In genomic region chr17:37069087-37069486, GRCh38 we compare ENCODE assay signal across 27 cellular contexts.
"Had no signal": no experiment of that assay in that cellular context is flagged by ENCODE, and none has a peak within 500 bp of the region (broad histone marks: within the 10 kb centered on the region; RNA-seq: fewer than 3 reads in every experiment).

No MANE protein-coding gene starts in this region.

- H3K4me3 Mint-ChIP-seq: immature natural killer cell; memory B cell; natural killer cell treated with Interleukin-12 subunit alpha and Interleukin-12 subunit beta and Interleukin-15 and Interleukin-18, amount 100 ng/mL, for 72 hours; neural crest cell; stimulated activated effector memory CD8-positive, alpha-beta T cell treated with anti-CD3 and anti-CD28 coated beads, Interleukin-12 subunit alpha, Interleukin-12 subunit beta, amount 100 ng/mL, for 72 hours had no signal

- H3K9ac ChIP-seq: parathyroid adenoma had no signal

- H3K4me1 ChIP-seq: lower lobe of right lung, thyroid gland had no signal

- H3K27ac ChIP-seq: coronary artery, esophagus squamous epithelium, lower lobe of right lung, neutrophil, parathyroid adenoma, thyroid gland had no signal

- H3K27me3 ChIP-seq: thyroid gland had no signal

- H3K4me1 Mint-ChIP-seq: immature natural killer cell, memory B cell, naive B cell had no signal

- FAIRE-seq: endometrium had no signal

- DNase-seq: dermis blood vessel endothelial cell; effector memory CD4-positive, alpha-beta T cell; erythroblast; esophagus squamous epithelium; foreskin melanocyte; hypothalamus; immature natural killer cell; islet precursor cell; kidney glomerular epithelial cell; left ventricle myocardium superior; lower lobe of right lung; naive B cell; stimulated activated CD4-positive, alpha-beta T cell treated with anti-CD3 and anti-CD28 coated beads, Interleukin-2, amount 100 ng/mL, for 24 hours; stimulated activated CD4-positive, alpha-beta T cell treated with anti-CD3 and anti-CD28 coated beads, Interleukin-4, amount 100 ng/mL, for 24 hours; stimulated activated naive CD4-positive, alpha-beta T cell treated with Interleukin-2 at 50 U/mL for 16 hours; stomach; thyroid gland; trophoblast cell had no signal

- H3K9me3 Mint-ChIP-seq: immature natural killer cell; memory B cell; naive B cell; natural killer cell treated with Interleukin-12 subunit alpha and Interleukin-12 subunit beta and Interleukin-15 and Interleukin-18, amount 100 ng/mL, for 72 hours; neural crest cell; stimulated activated effector memory CD8-positive, alpha-beta T cell treated with anti-CD3 and anti-CD28 coated beads, Interleukin-12 subunit alpha, Interleukin-12 subunit beta, amount 100 ng/mL, for 72 hours had no signal

- H3K9me3 ChIP-seq: esophagus squamous epithelium, lower lobe of right lung, neutrophil, stomach, thyroid gland had no signal

- H3K27me3 Mint-ChIP-seq: natural killer cell treated with Interleukin-12 subunit alpha and Interleukin-12 subunit beta and Interleukin-15 and Interleukin-18, amount 100 ng/mL, for 72 hours had no signal

- H3K4me3 ChIP-seq: coronary artery, esophagus squamous epithelium, lower lobe of right lung, thyroid gland had no signal

- H3K36me3 Mint-ChIP-seq: immature natural killer cell; memory B cell; naive B cell; natural killer cell treated with Interleukin-12 subunit alpha and Interleukin-12 subunit beta and Interleukin-15 and Interleukin-18, amount 100 ng/mL, for 72 hours; stimulated activated effector memory CD8-positive, alpha-beta T cell treated with anti-CD3 and anti-CD28 coated beads, Interleukin-12 subunit alpha, Interleukin-12 subunit beta, amount 100 ng/mL, for 72 hours had no signal

- H3K36me3 ChIP-seq: esophagus squamous epithelium, lower lobe of right lung, neutrophil, stomach, thyroid gland had no signal

- ATAC-seq: left ventricle myocardium superior; natural killer cell treated with Interleukin-12 subunit alpha and Interleukin-12 subunit beta and Interleukin-15 and Interleukin-18, amount 100 ng/mL, for 72 hours; stimulated activated effector memory CD8-positive, alpha-beta T cell treated with anti-CD3 and anti-CD28 coated beads, Interleukin-12 subunit alpha, Interleukin-12 subunit beta, amount 100 ng/mL, for 72 hours had no signal

- H3K27ac Mint-ChIP-seq: immature natural killer cell; memory B cell; naive B cell; natural killer cell treated with Interleukin-12 subunit alpha and Interleukin-12 subunit beta and Interleukin-15 and Interleukin-18, amount 100 ng/mL, for 72 hours; progenitor cell of endocrine pancreas; stimulated activated effector memory CD8-positive, alpha-beta T cell treated with anti-CD3 and anti-CD28 coated beads, Interleukin-12 subunit alpha, Interleukin-12 subunit beta, amount 100 ng/mL, for 72 hours had no signal
